18 cellular contexts compared by ENCODE assay signal in the genomic region with DNA sequence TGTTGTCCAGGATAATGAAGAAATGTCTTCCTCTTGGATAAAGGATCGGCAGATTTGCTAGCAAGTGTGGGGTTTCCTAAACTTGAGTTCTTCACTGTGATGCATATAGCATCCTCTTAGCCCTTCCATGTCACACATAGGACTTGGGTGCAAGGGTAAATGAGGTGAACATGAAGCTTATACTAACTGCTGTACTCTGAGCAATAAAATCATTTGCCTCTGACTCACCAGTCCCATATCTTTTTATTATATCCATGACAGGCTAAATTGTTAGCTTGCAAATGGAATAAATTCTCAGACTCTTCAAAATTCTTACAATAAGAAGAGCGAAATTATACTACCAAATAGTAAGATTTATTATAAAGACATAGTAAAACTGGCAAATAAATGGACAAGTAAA. TPM values are rescaled to one million over a fixed set of nuclear protein-coding genes. Genes with fewer than 3 reads are reported as not detected.
DNase-seq lines count a peak whose midpoint lies in the region; ATAC-seq, FAIRE-seq and TF ChIP-seq lines count a peak whose summit lies in the region.
"Had no signal": no experiment of that assay in that cellular context is flagged by ENCODE, and none has a peak within 500 bp of the region (broad histone marks: within the 10 kb centered on the region; RNA-seq: fewer than 3 reads in every experiment).

No MANE protein-coding gene starts in this region.

- H3K27me3 ChIP-seq in esophagus muscularis mucosa = no peaks in the 10 kb centered on the region
- H3K27me3 ChIP-seq in muscle layer of duodenum (ENCODE audit: low read depth, low read length) = no peaks in the 10 kb centered on the region
- H3K27me3 ChIP-seq in transverse colon = no peaks in the 10 kb centered on the region
- H3K27me3 ChIP-seq: SJSA1 had no signal

- TF ChIP-seq CTCF in esophagus muscularis mucosa (IDR thresholded peaks at IDR 0.05) = no peak
- TF ChIP-seq CTCF in transverse colon (IDR thresholded peaks at IDR 0.05) = no peak

- in situ Hi-C loops in transverse colon (cut with MboI; ENCODE audit: low pct_ligation_motif_present in 1 of 4, low pct_unique_long_range_greater_than_20kb in 1 of 4, low sequenced_read_pairs in 3 of 4) = loop anchor here in 2 of 4 donors (25.0 kb wide), 2 partner anchors 136 to 161 kb away; no protein-coding TSS in a partner anchor

- TF ChIP-seq EP300 in esophagus muscularis mucosa (IDR thresholded peaks at IDR 0.05) (no peak), transverse colon (IDR thresholded peaks at IDR 0.05; ENCODE audit: low read depth) (no peak)

- no peak for FAIRE-seq in GM12892 (lab: Jason Lieb, UNC)

- H3K36me3 ChIP-seq in esophagus muscularis mucosa (no peaks in the 10 kb centered on the region), muscle layer of duodenum (ENCODE audit: control insufficient read depth in 1 of 2, insufficient read depth in 2 of 2, low read length in 2 of 2) (no peaks in the 10 kb centered on the region), transverse colon (no peaks in the 10 kb centered on the region)
- H3K36me3 ChIP-seq: SJSA1 had no signal

- 94% methylated on average over 2 of the region's 2 CpGs for WGBS in esophagus muscularis mucosa
- WGBS in transverse colon (ENCODE audit: low coverage in 1 of 2), 2 donors = 34 to 52% methylated on average over 2 of the region's 2 CpGs

- ATAC-seq in sciatic nerve (no peak), HG03095 (IDR thresholded peaks at IDR 0.05; ENCODE audit: unreplicated experiment) (no peak)
- ATAC-seq: GM12878 had no signal

- H3K4me1 ChIP-seq in esophagus muscularis mucosa (peaks cover 7 to 64% (median 48%) of the 10 kb centered on the region in 4 donors), muscle layer of duodenum (ENCODE audit: control insufficient read depth in 1 of 2, insufficient read depth in 2 of 2, low read length in 2 of 2) (peaks cover 8 to 17% of the 10 kb centered on the region in 2 donors), transverse colon (peaks cover 17 to 69% (median 47%) of the 10 kb centered on the region in 4 donors)
- H3K4me1 ChIP-seq: SJSA1 had no signal

- no peak for TF ChIP-seq POLR2A in esophagus muscularis mucosa (IDR thresholded peaks at IDR 0.05; ENCODE audit: low read depth)
- TF ChIP-seq POLR2A in transverse colon (IDR thresholded peaks at IDR 0.05) = no peak
- TF ChIP-seq POLR2A in GM12892 (IDR thresholded peaks at IDR 0.05; ENCODE audit: low read depth, low read length) = no peak

- H3K9me3 ChIP-seq in esophagus muscularis mucosa (no peaks in the 10 kb centered on the region), muscle layer of duodenum (ENCODE audit: control insufficient read depth in 1 of 2, low read length in 2 of 2) (no peaks in the 10 kb centered on the region), transverse colon (no peaks in the 10 kb centered on the region)
- H3K9me3 ChIP-seq: SJSA1 had no signal

- H3K27ac ChIP-seq in esophagus muscularis mucosa (replicated peaks in 1 of 4) (peak overlapping the region; percentile 69 to 82 (median 78)), muscle layer of duodenum (ENCODE audit: low read length) (peak overlapping the region; percentile 76), transverse colon (peak overlapping the region; percentile 68 to 80 (median 70))
- H3K27ac ChIP-seq: RWPE1, SJSA1 had no signal

- no peak overlapping the region for H3K4me3 ChIP-seq in esophagus muscularis mucosa
- no peak overlapping the region for H3K4me3 ChIP-seq in muscle layer of duodenum (ENCODE audit: low read depth in 1 of 2, low read length in 2 of 2)
- no peak overlapping the region for H3K4me3 ChIP-seq in transverse colon
- H3K4me3 ChIP-seq: GM12878, SJSA1 had no signal

- DNase-seq in HCEC 1CT (peak; percentile 4), esophagus muscularis mucosa (ENCODE audit: extremely low spot score) (no peak), transverse colon (no peak), sciatic nerve (ENCODE audit: low spot score) (no peak), DMS79 (lab: John Stamatoyannopoulos, UW) (no peak), GM12892 (ENCODE audit: insufficient read length) (no peak)
- DNase-seq: CD4-positive, alpha-beta T cell; MV-4-11; NCI-H1417 treated with DMSO at 0.1 percent for 48 hours; NCI-H1930; NCI-H2171; NCI-H446; NK-92 treated with Interleukin-12 subunit alpha and Interleukin-12 subunit beta, amount 100 ng/mL, for 24 hours had no signal

- intact Hi-C loops in esophagus muscularis mucosa (cut with DNase I) (no loop called here), transverse colon (cut with DNase I; ENCODE audit: low total_unique reads) (no loop called here), sciatic nerve (cut with DNase I) (no loop called here)

RNA-seq across cellular contexts. Expression of gene TBC1D1, which starts 14.7 kb away (rescaled TPM):
- total RNA-seq in esophagus muscularis mucosa = 100 to 1,000 TPM; 206 to 258 (median 221) TPM
- total RNA-seq in transverse colon = 100 to 1,000 TPM; 122 to 258 (median 139) TPM
- total RNA-seq in sciatic nerve = 48.0 TPM
- polyA plus RNA-seq in GM12892 (2012; ENCODE audit: missing spikeins) = 30.8 TPM

RNA-seq across cellular contexts. Expression of gene PGM2, which starts 49.7 kb away (rescaled TPM):
- total RNA-seq in esophagus muscularis mucosa (10 to 100 TPM; 17.4 to 19.2 (median 18.8) TPM), transverse colon (10 to 100 TPM in 2 of 4 donors, 1 to 10 TPM in 2; 5.8 to 21.0 (median 14.7) TPM), sciatic nerve (21.5 TPM)
- polyA plus RNA-seq in GM12892 (2012; ENCODE audit: missing spikeins) = 25.6 TPM
